ENCODE assay signal across 15 cellular contexts in the genomic region with DNA sequence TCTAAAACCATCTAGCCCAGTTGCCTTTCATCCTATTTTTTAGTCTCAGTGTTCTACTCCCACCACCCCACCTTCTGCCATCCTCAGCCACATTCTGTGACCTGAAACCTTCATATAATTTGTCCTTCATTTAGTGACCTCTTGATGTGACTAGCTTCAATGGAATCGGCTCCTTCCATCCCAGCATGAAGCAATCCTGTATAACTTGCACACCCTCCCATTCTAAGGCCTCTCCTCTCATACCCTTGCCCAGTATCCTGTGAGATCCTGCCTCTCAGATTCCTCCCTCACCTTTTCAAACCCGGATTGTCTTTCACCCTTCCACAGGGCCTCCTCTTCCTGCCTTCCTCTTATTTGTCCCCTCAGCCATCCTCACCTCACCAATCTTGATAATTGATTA. TPM values are rescaled to one million over a fixed set of nuclear protein-coding genes. Genes with fewer than 3 reads are reported as not detected.
DNase-seq lines count a peak whose midpoint lies in the region; ATAC-seq, FAIRE-seq and TF ChIP-seq lines count a peak whose summit lies in the region.
"Had no signal": no experiment of that assay in that cellular context is flagged by ENCODE, and none has a peak within 500 bp of the region (broad histone marks: within the 10 kb centered on the region; RNA-seq: fewer than 3 reads in every experiment).

No MANE protein-coding gene starts in this region.

- CTCF ChIA-PET in activated CD4-positive, alpha-beta T cell treated with anti-CD3 and anti-CD28 coated beads for 36 hours (lab: Charles Lee), result no interaction called here

- H3K4me1 Mint-ChIP-seq in activated CD4-positive, alpha-beta T cell treated with anti-CD3 and anti-CD28 coated beads for 36 hours, result peaks cover 52% of the 10 kb centered on the region
- peaks cover 46% of the 10 kb centered on the region for H3K4me1 Mint-ChIP-seq in CD14-positive monocyte

- H3K4me1 ChIP-seq in Loucy (ENCODE audit: insufficient read depth, low read length, poor library complexity, severe bottlenecking), result peaks cover 23% of the 10 kb centered on the region

- no peaks in the 10 kb centered on the region for H3K9me3 Mint-ChIP-seq in activated CD4-positive, alpha-beta T cell treated with anti-CD3 and anti-CD28 coated beads for 36 hours (ENCODE audit: low read depth)
- H3K9me3 Mint-ChIP-seq in CD14-positive monocyte, result no peaks in the 10 kb centered on the region
- H3K9me3 Mint-ChIP-seq: activated naive CD8-positive, alpha-beta T cell treated with anti-CD3 and anti-CD28 coated beads, Interleukin-2, amount 10 ng/mL, durations not matched to agents 7 days and 5 days had no signal

- H4K20me1 ChIP-seq in Loucy (ENCODE audit: insufficient read depth, low read length, poor library complexity, severe bottlenecking), result peaks cover 3% of the 10 kb centered on the region

- no peak for FAIRE-seq in GM12891 (lab: Jason Lieb, UNC)
- FAIRE-seq: A204.1, islet of Langerhans had no signal

- H3K79me2 ChIP-seq in Loucy (ENCODE audit: insufficient read depth, low read length), result peaks cover 33% of the 10 kb centered on the region

- no peak for TF ChIP-seq CTCF in Loucy (conservative IDR thresholded peaks at IDR 0.05; ENCODE audit: low read length)
- no peak for TF ChIP-seq CTCF in fibroblast of pulmonary artery (IDR thresholded peaks at IDR 0.05; ENCODE audit: low read length, missing control alignments)
- no peak for TF ChIP-seq CTCF in CD14-positive monocyte (IDR thresholded peaks at IDR 0.05)

- POLR2A ChIA-PET in activated CD4-positive, alpha-beta T cell treated with anti-CD3 and anti-CD28 coated beads for 36 hours (lab: Charles Lee), result interaction anchor here (1.4 kb wide), 1 partner anchor 34 kb away, joined by 4 read pairs; no protein-coding TSS in a partner anchor

- no peaks in the 10 kb centered on the region for H3K9me3 ChIP-seq in Loucy (ENCODE audit: insufficient read depth, low read depth, low read length)
- H3K9me3 ChIP-seq: thoracic aorta had no signal

- peaks cover 6% of the 10 kb centered on the region; the same call in 1 of the 2 replicates for H3F3A ChIP-seq in Loucy (ENCODE audit: low read depth)

- H3K4me3 ChIP-seq in Loucy (ENCODE audit: low read length, poor library complexity, severe bottlenecking) (no peak overlapping the region), fibroblast of pulmonary artery (replicated peaks; ENCODE audit: low read depth, low read length) (no peak overlapping the region)
- H3K4me3 ChIP-seq: thoracic aorta had no signal

- DNase-seq in activated CD4-positive, alpha-beta T cell treated with anti-CD3 and anti-CD28 coated beads for 36 hours, result no peak
- DNase-seq in activated CD4-positive, alpha-beta T cell treated with anti-CD3 and anti-CD28 coated beads, Interleukin-2, amount 50 U/mL, for 48 hours, result no peak
- DNase-seq in fibroblast of pulmonary artery (ENCODE audit: low read depth), result peak; percentile 41
- DNase-seq in renal cortical epithelial cell (ENCODE audit: low read depth), result peak; percentile 19
- no peak for DNase-seq in stimulated activated CD8-positive, alpha-beta memory T cell treated with anti-CD3 and anti-CD28 coated beads, Interleukin-4, amount 100 ng/mL, for 48 hours
- no peak for DNase-seq in CD14-positive monocyte (ENCODE audit: low spot score)
- no peak for DNase-seq in GM12891 (ENCODE audit: insufficient read length, low spot score)
- DNase-seq: activated naive CD8-positive, alpha-beta T cell treated with anti-CD3 and anti-CD28 coated beads, Interleukin-2, amount 10 ng/mL, durations not matched to agents 7 days and 5 days; NCI-H187; NCI-H526 had no signal

- H3K9me2 ChIP-seq in Loucy (replicated peaks; ENCODE audit: low read depth, low read length), result no peaks in the 10 kb centered on the region

- no peaks in the 10 kb centered on the region for H3K27me3 Mint-ChIP-seq in activated CD4-positive, alpha-beta T cell treated with anti-CD3 and anti-CD28 coated beads for 36 hours
- peaks cover 0 to 2% (median 1%) of the 10 kb centered on the region in 3 donors for H3K27me3 Mint-ChIP-seq in CD14-positive monocyte (ENCODE audit: low read depth in 3 of 3)
- H3K27me3 Mint-ChIP-seq: activated naive CD8-positive, alpha-beta T cell treated with anti-CD3 and anti-CD28 coated beads, Interleukin-2, amount 10 ng/mL, durations not matched to agents 7 days and 5 days had no signal

- peak overlapping the region; percentile 18 for H3K27ac Mint-ChIP-seq in activated CD4-positive, alpha-beta T cell treated with anti-CD3 and anti-CD28 coated beads for 36 hours
- H3K27ac Mint-ChIP-seq in CD14-positive monocyte, result peak overlapping the region in 3 of 7 donors; percentile 1 to 33 (median 30)
- H3K27ac Mint-ChIP-seq: activated naive CD8-positive, alpha-beta T cell treated with anti-CD3 and anti-CD28 coated beads, Interleukin-2, amount 10 ng/mL, durations not matched to agents 7 days and 5 days had no signal

- no peaks in the 10 kb centered on the region for H3K27me3 ChIP-seq in Loucy (ENCODE audit: insufficient read depth, low read length, poor library complexity, severe bottlenecking)

- intact Hi-C loops in activated CD4-positive, alpha-beta T cell treated with anti-CD3 and anti-CD28 coated beads for 36 hours (cut with DNase I, micrococcal nuclease), result no loop called here
- intact Hi-C loops in CD14-positive monocyte (cut with micrococcal nuclease), result no loop called here

- no peak for ATAC-seq in activated CD4-positive, alpha-beta T cell treated with anti-CD3 and anti-CD28 coated beads for 36 hours

- H3K4me3 Mint-ChIP-seq in activated CD4-positive, alpha-beta T cell treated with anti-CD3 and anti-CD28 coated beads for 36 hours, result no peak overlapping the region
- H3K4me3 Mint-ChIP-seq in CD14-positive monocyte, result no peak overlapping the region
- H3K4me3 Mint-ChIP-seq: activated naive CD8-positive, alpha-beta T cell treated with anti-CD3 and anti-CD28 coated beads, Interleukin-2, amount 10 ng/mL, durations not matched to agents 7 days and 5 days had no signal

- no peak for TF ChIP-seq POLR2A in GM12891 (IDR thresholded peaks at IDR 0.05; ENCODE audit: low read depth, low read length)

- H3K36me3 ChIP-seq in Loucy (ENCODE audit: insufficient read depth, low read length), result no peaks in the 10 kb centered on the region
- H3K36me3 ChIP-seq: thoracic aorta had no signal

- H3K4me2 ChIP-seq in Loucy (ENCODE audit: low read depth, low read length, poor library complexity, severe bottlenecking), result peak overlapping the region; percentile 6
- H3K4me2 ChIP-seq: KMS-11 had no signal

- peak overlapping the region; percentile 19 for H3K9ac ChIP-seq in Loucy (ENCODE audit: low read depth, low read length, poor library complexity, severe bottlenecking)
- H3K9ac ChIP-seq: KMS-11 had no signal

- H3K36me3 Mint-ChIP-seq in activated CD4-positive, alpha-beta T cell treated with anti-CD3 and anti-CD28 coated beads for 36 hours (ENCODE audit: low read depth), result peaks cover 5% of the 10 kb centered on the region
- H3K36me3 Mint-ChIP-seq in CD14-positive monocyte, result peaks cover 0 to 11% of the 10 kb centered on the region in 2 donors

- no peak overlapping the region for H2AFZ ChIP-seq in Loucy (ENCODE audit: low read length)

TF ChIP-seq in GM12891, 5 proteins besides CTCF, POLR2A, EP300 and RAD21:
- no peak for TF ChIP-seq SPI1 (IDR thresholded peaks at IDR 0.05; ENCODE audit: low read depth, low read length)
- TF ChIP-seq POU2F2 (IDR thresholded peaks at IDR 0.05; ENCODE audit: low read depth, low read length), result no peak
- TF ChIP-seq PAX5 (IDR thresholded peaks at IDR 0.05; ENCODE audit: insufficient read depth, low read length, severe bottlenecking), result no peak
- TF ChIP-seq POLR2AphosphoS5 (IDR thresholded peaks at IDR 0.05; ENCODE audit: low read depth, low read length), result no peak
- no peak for TF ChIP-seq TAF1 (IDR thresholded peaks at IDR 0.05; ENCODE audit: low read depth, low read length)
TF ChIP-seq in GM12891: peak in this region for 0.

RNA-seq across cellular contexts. Expression of a gene that starts 3.1 kb away (rescaled TPM):
- total RNA-seq in activated CD4-positive, alpha-beta T cell treated with anti-CD3 and anti-CD28 coated beads for 36 hours, result 10 to 100 TPM; 35.2 to 40.1 TPM
- total RNA-seq in renal cortical epithelial cell, result 15.6 and 23.0 TPM in 2 replicates
- polyA plus RNA-seq in CD14-positive monocyte, result 1 to 10 TPM; 6.8 to 9.6 TPM
- 21.5 TPM for polyA plus RNA-seq in GM12891 (2012; ENCODE audit: low read depth, missing spikeins)

RNA-seq across cellular contexts. Expression of a gene that starts 35.0 kb away (rescaled TPM):
- 10 to 100 TPM; 74.1 to 86.6 TPM for total RNA-seq in activated CD4-positive, alpha-beta T cell treated with anti-CD3 and anti-CD28 coated beads for 36 hours
- total RNA-seq in renal cortical epithelial cell, result 0.99 and 2.6 TPM in 2 replicates
- 10 to 100 TPM; 41.2 to 59.3 TPM for polyA plus RNA-seq in CD14-positive monocyte
- polyA plus RNA-seq in GM12891 (2012; ENCODE audit: low read depth, missing spikeins), result 27.6 TPM

RNA-seq across cellular contexts. Expression of a gene that starts 48.8 kb away (rescaled TPM):
- not detected for total RNA-seq in activated CD4-positive, alpha-beta T cell treated with anti-CD3 and anti-CD28 coated beads for 36 hours
- 0.15 and 0.17 TPM in 2 replicates for total RNA-seq in renal cortical epithelial cell
- polyA plus RNA-seq in CD14-positive monocyte, result not detected
- 0.04 TPM for polyA plus RNA-seq in GM12891 (2012; ENCODE audit: low read depth, missing spikeins)

Comparison
In these comparisons a context has a peak if more than half of its experiments do, and no peak if none do; other contexts are left out.
1. DNase-seq: peak in fibroblast of pulmonary artery (single experiment) and renal cortical epithelial cell (single experiment); none in activated CD4-positive, alpha-beta T cell treated with anti-CD3 and anti-CD28 coated beads for 36 hours (single experiment), activated CD4-positive, alpha-beta T cell treated with anti-CD3 and anti-CD28 coated beads, Interleukin-2, amount 50 U/mL, for 48 hours (0 of 2), stimulated activated CD8-positive, alpha-beta memory T cell treated with anti-CD3 and anti-CD28 coated beads, Interleukin-4, amount 100 ng/mL, for 48 hours (single experiment), CD14-positive monocyte (single experiment) and GM12891 (single experiment).
2. RNA of a gene that starts 35.0 kb away (total RNA-seq): 74.1 to 86.6 TPM in activated CD4-positive, alpha-beta T cell treated with anti-CD3 and anti-CD28 coated beads for 36 hours; 0.99 to 2.6 TPM in renal cortical epithelial cell; every median in the first group is over 10 times any median in the second.